34 cellular contexts compared by ENCODE assay signal in the genomic region with DNA sequence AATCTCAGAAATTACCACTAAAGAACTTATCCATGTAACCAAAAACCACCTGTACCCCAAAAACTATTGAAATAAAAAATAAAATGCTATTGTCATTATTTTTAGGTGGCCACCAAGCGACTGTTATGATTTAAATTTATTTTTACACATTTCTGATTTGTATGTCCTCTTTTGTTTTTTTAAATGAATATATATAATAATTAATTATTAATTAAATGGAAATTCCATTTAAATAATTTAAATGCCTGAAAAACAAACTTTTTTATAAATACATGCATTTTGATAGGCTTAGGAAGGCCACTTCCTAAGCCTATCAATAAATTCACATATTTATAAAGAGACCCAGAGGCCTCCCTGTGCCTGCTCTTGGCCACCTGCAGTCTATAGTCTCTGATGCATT.
"Had no signal": no experiment of that assay in that cellular context is flagged by ENCODE, and none has a peak within 500 bp of the region (broad histone marks: within the 10 kb centered on the region; RNA-seq: fewer than 3 reads in every experiment).

No MANE protein-coding gene starts in this region.

- H3K36me3 ChIP-seq: MG63 had no signal

- DNase-seq: Karpas-422, Kasumi-1, MG63, MM.1S, MV-4-11, NCI-H1048, NCI-H1092, NCI-H1092 treated with DMSO at 0.1 percent for 48 hours, NCI-H1105, NCI-H1105 treated with DMSO at 0.1 percent for 48 hours, NCI-H1417, NCI-H1417 treated with DMSO at 0.1 percent for 48 hours, NCI-H1436, NCI-H1436 treated with DMSO at 0.1 percent for 48 hours, NCI-H146, NCI-H1694, NCI-H1694 treated with DMSO at 0.1 percent for 48 hours, NCI-H187, NCI-H187 treated with DMSO at 0.1 percent for 48 hours, NCI-H1930, NCI-H2029, NCI-H2029 treated with DMSO at 0.1 percent for 48 hours, NCI-H2081, NCI-H2081 treated with DMSO at 0.1 percent for 48 hours, NCI-H2107, NCI-H2171, NCI-H2171 treated with DMSO at 0.1 percent for 48 hours, NCI-H2227 treated with DMSO at 0.1 percent for 48 hours, NCI-H226, NCI-H345, NCI-H446, NCI-H446 treated with DMSO at 0.1 percent for 48 hours, NCI-H510A, NCI-H510A treated with DMSO at 0.1 percent for 48 hours had no signal

- H3K27me3 ChIP-seq: MG63 had no signal

- H3K4me3 ChIP-seq: MG63 had no signal

- H3K9me3 ChIP-seq: MG63 had no signal
